Comparison of ENCODE assay signal across 19 cellular contexts in genomic region chr16:22322741-22323140, GRCh38.
"Had no signal": no experiment of that assay in that cellular context is flagged by ENCODE, and none has a peak within 500 bp of the region (broad histone marks: within the 10 kb centered on the region; RNA-seq: fewer than 3 reads in every experiment).

No MANE protein-coding gene starts in this region.

- H3K27me3 Mint-ChIP-seq: brain had no signal

- H3K27me3 ChIP-seq: dorsolateral prefrontal cortex, foreskin keratinocyte, spleen, tibial artery had no signal

- H3K27ac Mint-ChIP-seq: activated CD8-positive, alpha-beta T cell treated with anti-CD3 and anti-CD28 coated beads, Interleukin-2, amount 10 ng/mL, durations not matched to agents 7 days and 5 days; natural killer cell; T-helper 2 cell treated with Interferon-gamma antibody and Interleukin-4, amounts not matched to agents 5 μg/mL and 100 μg/mL, for 36 hours had no signal

- H3K4me1 Mint-ChIP-seq: brain had no signal

- H3K4me3 Mint-ChIP-seq: activated CD8-positive, alpha-beta T cell treated with anti-CD3 and anti-CD28 coated beads, Interleukin-2, amount 10 ng/mL, durations not matched to agents 7 days and 5 days; brain; natural killer cell; T-helper 2 cell treated with Interferon-gamma antibody and Interleukin-4, amounts not matched to agents 5 μg/mL and 100 μg/mL, for 36 hours had no signal

- H3K4me3 ChIP-seq: dorsolateral prefrontal cortex, lower lobe of right lung, SK-N-MC, spleen, tibial artery had no signal

- H3K27ac ChIP-seq: foreskin keratinocyte, lower lobe of right lung, SK-N-MC, spleen, tibial artery had no signal

- H3K4me1 ChIP-seq: foreskin keratinocyte, lower lobe of right lung, tibial artery had no signal

- DNase-seq: activated CD4-positive, alpha-beta T cell treated with anti-CD3 and anti-CD28 coated beads for 4 hours; activated CD8-positive, alpha-beta T cell treated with anti-CD3 and anti-CD28 coated beads, Interleukin-2, amount 10 ng/mL, durations not matched to agents 7 days and 5 days; anterior cingulate cortex; foreskin keratinocyte; glutamatergic neuron; hippocampal formation; islet precursor cell; lower lobe of right lung; natural killer cell; retina; spleen; stimulated activated CD4-positive, alpha-beta T cell treated with anti-CD3 and anti-CD28 coated beads, Interleukin-4, amount 100 ng/mL, for 4 hours; stimulated activated naive CD4-positive, alpha-beta T cell treated with Interleukin-2 at 50 U/mL for 16 hours; tibial artery had no signal

- H3K9me3 ChIP-seq: lower lobe of right lung, spleen, tibial artery had no signal

- ATAC-seq: activated CD8-positive, alpha-beta T cell treated with anti-CD3 and anti-CD28 coated beads, Interleukin-2, amount 10 ng/mL, durations not matched to agents 7 days and 5 days; foreskin keratinocyte; left colon; lower lobe of right lung; natural killer cell had no signal

- H3K9me3 Mint-ChIP-seq: brain; natural killer cell; T-helper 2 cell treated with Interferon-gamma antibody and Interleukin-4, amounts not matched to agents 5 μg/mL and 100 μg/mL, for 36 hours had no signal
